Comparison of ENCODE assay signal across 22 cellular contexts in the genomic region with DNA sequence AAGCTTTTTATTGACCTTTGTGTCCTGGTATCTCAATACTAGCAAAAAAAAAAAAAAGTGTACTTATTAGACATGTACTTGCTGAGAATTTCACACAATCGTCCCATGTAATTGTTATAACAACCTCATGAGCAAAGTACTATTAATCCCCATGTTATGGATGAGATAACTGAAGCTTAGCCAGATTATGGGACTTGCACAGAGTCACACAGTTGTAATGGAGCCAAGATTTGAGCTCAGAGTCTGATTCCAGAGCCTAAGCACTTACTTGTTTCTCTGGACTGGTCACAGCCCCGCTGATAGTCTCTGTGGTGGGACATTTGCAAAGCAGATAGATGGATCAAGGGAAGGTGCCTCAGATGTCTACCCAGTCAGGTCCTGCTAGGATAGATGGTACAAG.
"Had no signal": no experiment of that assay in that cellular context is flagged by ENCODE, and none has a peak within 500 bp of the region (broad histone marks: within the 10 kb centered on the region; RNA-seq: fewer than 3 reads in every experiment).

No MANE protein-coding gene starts in this region.

- H3K4me1 ChIP-seq: parathyroid adenoma, prostate gland, right lobe of liver, stomach, transverse colon had no signal

- ATAC-seq: left colon; left ventricle myocardium superior; naive thymus-derived CD4-positive, alpha-beta T cell; stimulated activated naive B cell treated with anti-CD40 and anti-IgM and Interleukin-4, amounts not matched to agents 10 μg/mL and 1 μg/mL and 100 μg/mL, for 72 hours had no signal

- DNase-seq: cortex of kidney; dorsolateral prefrontal cortex; effector CD8-positive, alpha-beta T cell; head of caudate nucleus; left colon; left ventricle myocardium superior; mesenchymal stem cell; naive thymus-derived CD4-positive, alpha-beta T cell; nephron progenitor cell; right lobe of liver; stimulated activated CD4-positive, alpha-beta T cell treated with anti-CD3 and anti-CD28 coated beads, Interleukin-2, amount 100 ng/mL, for 24 hours; stimulated activated CD4-positive, alpha-beta T cell treated with anti-CD3 and anti-CD28 coated beads, Interleukin-4, amount 100 ng/mL, for 4 hours; stimulated activated naive B cell treated with anti-CD40 and anti-IgM and Interleukin-4, amounts not matched to agents 10 μg/mL and 1 μg/mL and 100 μg/mL, for 72 hours; stomach; substantia nigra; transverse colon had no signal

- H3K9me3 ChIP-seq: prostate gland, right lobe of liver, stomach, thoracic aorta, transverse colon had no signal

- H3K27ac ChIP-seq: dorsolateral prefrontal cortex, hepatocyte, parathyroid adenoma, prostate gland, right lobe of liver, skin epidermis, stomach, thoracic aorta, transverse colon had no signal

- H3K36me3 ChIP-seq: prostate gland, right lobe of liver, stomach, thoracic aorta, transverse colon had no signal

- H3K4me3 ChIP-seq: dorsolateral prefrontal cortex, hepatocyte, lung, prostate gland, right lobe of liver, skin epidermis, stomach, thoracic aorta, transverse colon had no signal

- H3K27me3 ChIP-seq: dorsolateral prefrontal cortex, hepatocyte, right lobe of liver, stomach, transverse colon had no signal
